8 cellular contexts compared by ENCODE assay signal in genomic region chr7:37920305-37920618, GRCh38. TPM values are rescaled to one million over a fixed set of nuclear protein-coding genes. Genes with fewer than 3 reads are reported as not detected.
A peak's percentile ranks its signal among the peaks of the same experiment; 100 is the strongest.
DNase-seq lines count a peak whose midpoint lies in the region; TF ChIP-seq lines count a peak whose summit lies in the region.

No MANE protein-coding gene starts in this region.

- H3K79me2 ChIP-seq in Karpas-422 (ENCODE audit: low read length) = no peaks in the 10 kb centered on the region

- H3K4me3 Mint-ChIP-seq in T-helper 1 cell treated with Interleukin-12 subunit alpha and Interleukin-12 subunit beta and Interleukin-4 antibody, amounts not matched to agents 30 μg/mL and 1 μg/mL, for 36 hours = peak overlapping the region; percentile 65
- peak overlapping the region; percentile 85 for H3K4me3 Mint-ChIP-seq in activated naive CD8-positive, alpha-beta T cell

- no peak overlapping the region for H3K9ac ChIP-seq in Karpas-422 (ENCODE audit: low read length)

- no peak overlapping the region for H3K27ac Mint-ChIP-seq in T-helper 1 cell treated with Interleukin-12 subunit alpha and Interleukin-12 subunit beta and Interleukin-4 antibody, amounts not matched to agents 30 μg/mL and 1 μg/mL, for 36 hours
- no peak overlapping the region for H3K27ac Mint-ChIP-seq in activated naive CD8-positive, alpha-beta T cell

- WGBS in stomach, 5 donors = 29 to 47% (median 35%) methylated on average over 7 of the region's 7 CpGs

- H3K27me3 Mint-ChIP-seq in T-helper 1 cell treated with Interleukin-12 subunit alpha and Interleukin-12 subunit beta and Interleukin-4 antibody, amounts not matched to agents 30 μg/mL and 1 μg/mL, for 36 hours (ENCODE audit: low read depth) = peaks cover 66% of the 10 kb centered on the region
- H3K27me3 Mint-ChIP-seq in activated naive CD8-positive, alpha-beta T cell = peaks cover 40% of the 10 kb centered on the region

- peak overlapping the region; percentile 54 to 76 (median 64) for H3K4me3 ChIP-seq in stomach
- no peak overlapping the region for H3K4me3 ChIP-seq in Karpas-422 (ENCODE audit: low read length)

- no peak overlapping the region for H2AFZ ChIP-seq in Karpas-422 (ENCODE audit: low read length)

- H3K36me3 ChIP-seq in stomach (no peaks in the 10 kb centered on the region), Karpas-422 (ENCODE audit: insufficient read depth, low read length) (no peaks in the 10 kb centered on the region)

- peaks cover 0 to 43% (median 32%) of the 10 kb centered on the region in 4 donors for H3K4me1 ChIP-seq in stomach
- H3K4me1 ChIP-seq in Karpas-422 (ENCODE audit: low read length) = peaks cover 4% of the 10 kb centered on the region

- H3K4me2 ChIP-seq in Karpas-422 (ENCODE audit: low read depth, low read length, poor library complexity, severe bottlenecking) = no peak overlapping the region

- H3K9me3 Mint-ChIP-seq in T-helper 1 cell treated with Interleukin-12 subunit alpha and Interleukin-12 subunit beta and Interleukin-4 antibody, amounts not matched to agents 30 μg/mL and 1 μg/mL, for 36 hours = no peaks in the 10 kb centered on the region
- H3K9me3 Mint-ChIP-seq in activated naive CD8-positive, alpha-beta T cell (ENCODE audit: low read depth) = no peaks in the 10 kb centered on the region

- peaks cover 1% of the 10 kb centered on the region for H3K36me3 Mint-ChIP-seq in T-helper 1 cell treated with Interleukin-12 subunit alpha and Interleukin-12 subunit beta and Interleukin-4 antibody, amounts not matched to agents 30 μg/mL and 1 μg/mL, for 36 hours (ENCODE audit: low read depth)
- peaks cover 3% of the 10 kb centered on the region for H3K36me3 Mint-ChIP-seq in activated naive CD8-positive, alpha-beta T cell

- intact Hi-C loops in stomach (cut with DNase I; ENCODE audit: low total_unique reads) = no loop called here

- H3K27me3 ChIP-seq in layer of hippocampus (ENCODE audit: control insufficient read depth, insufficient read depth, low read length) (no peaks in the 10 kb centered on the region), stomach (peaks cover 0 to 61% (median 21%) of the 10 kb centered on the region in 3 donors), Karpas-422 (ENCODE audit: low read length) (no peaks in the 10 kb centered on the region)

- H3K9me3 ChIP-seq in stomach (peaks cover 2 to 5% (median 3%) of the 10 kb centered on the region in 4 donors), Karpas-422 (ENCODE audit: low read length) (no peaks in the 10 kb centered on the region)

- H4K20me1 ChIP-seq in Karpas-422 (ENCODE audit: insufficient read depth, low read depth, low read length) = no peaks in the 10 kb centered on the region

- peaks cover 6% of the 10 kb centered on the region for H3K4me1 Mint-ChIP-seq in T-helper 1 cell treated with Interleukin-12 subunit alpha and Interleukin-12 subunit beta and Interleukin-4 antibody, amounts not matched to agents 30 μg/mL and 1 μg/mL, for 36 hours (ENCODE audit: low read depth)
- peaks cover 28% of the 10 kb centered on the region for H3K4me1 Mint-ChIP-seq in activated naive CD8-positive, alpha-beta T cell (ENCODE audit: low read depth)

- no peak for TF ChIP-seq POLR2A in stomach (IDR thresholded peaks at IDR 0.05)

- TF ChIP-seq CTCF in stomach (IDR thresholded peaks at IDR 0.05) = no peak

- TF ChIP-seq EP300 in stomach (IDR thresholded peaks at IDR 0.05) = no peak

- DNase-seq in T-helper 1 cell = no peak
- no peak for DNase-seq in stomach
- no peak for DNase-seq in amniotic stem cell (lab: John Stamatoyannopoulos, UW)
- DNase-seq in Karpas-422 = no peak
- no peak for DNase-seq in cerebellum (ENCODE audit: low spot score)

- H3K9me2 ChIP-seq in Karpas-422 (replicated peaks; ENCODE audit: insufficient read depth, low read length) = no peaks in the 10 kb centered on the region

- peak overlapping the region; percentile 73 for H3K27ac ChIP-seq in layer of hippocampus (ENCODE audit: low read depth, low read length)
- peak overlapping the region in 4 of 5 donors; percentile 70 to 82 (median 74) for H3K27ac ChIP-seq in stomach
- no peak overlapping the region for H3K27ac ChIP-seq in Karpas-422 (ENCODE audit: low read length)

RNA-seq across cellular contexts. Expression of gene EPDR1, which starts 0.2 kb away (rescaled TPM):
- total RNA-seq in stomach = 10 to 100 TPM in 1 of 5 donors, 1 to 10 TPM in 3, not detected in 1; 1.2 to 11.7 (median 6.1) TPM
- polyA plus RNA-seq in stomach = 1 to 10 TPM; 1.4 to 2.6 (median 1.5) TPM
- 0.34 and 0.90 TPM in 2 replicates for total RNA-seq in Karpas-422 (2014; rRNA removed; shearing (Covaris generic); ENCODE audit: low replicate concordance)
- 21.2 TPM for total RNA-seq in cerebellum

RNA-seq across cellular contexts. Expression of gene SFRP4, which starts 3.6 kb away (rescaled TPM):
- total RNA-seq in stomach = 1 to 10 TPM in 1 of 5 donors, under 1 TPM in 1, not detected in 3; 0.29 to 7.9 TPM
- 1 to 10 TPM in 1 of 3 donors, under 1 TPM in 2; 0.37 to 1.1 (median 0.45) TPM for polyA plus RNA-seq in stomach
- not detected in 2 replicates for total RNA-seq in Karpas-422 (2014; rRNA removed; shearing (Covaris generic); ENCODE audit: low replicate concordance)
- total RNA-seq in cerebellum = 2.2 TPM
